Comparison of ENCODE assay signal across 8 cellular contexts in the genomic region with DNA sequence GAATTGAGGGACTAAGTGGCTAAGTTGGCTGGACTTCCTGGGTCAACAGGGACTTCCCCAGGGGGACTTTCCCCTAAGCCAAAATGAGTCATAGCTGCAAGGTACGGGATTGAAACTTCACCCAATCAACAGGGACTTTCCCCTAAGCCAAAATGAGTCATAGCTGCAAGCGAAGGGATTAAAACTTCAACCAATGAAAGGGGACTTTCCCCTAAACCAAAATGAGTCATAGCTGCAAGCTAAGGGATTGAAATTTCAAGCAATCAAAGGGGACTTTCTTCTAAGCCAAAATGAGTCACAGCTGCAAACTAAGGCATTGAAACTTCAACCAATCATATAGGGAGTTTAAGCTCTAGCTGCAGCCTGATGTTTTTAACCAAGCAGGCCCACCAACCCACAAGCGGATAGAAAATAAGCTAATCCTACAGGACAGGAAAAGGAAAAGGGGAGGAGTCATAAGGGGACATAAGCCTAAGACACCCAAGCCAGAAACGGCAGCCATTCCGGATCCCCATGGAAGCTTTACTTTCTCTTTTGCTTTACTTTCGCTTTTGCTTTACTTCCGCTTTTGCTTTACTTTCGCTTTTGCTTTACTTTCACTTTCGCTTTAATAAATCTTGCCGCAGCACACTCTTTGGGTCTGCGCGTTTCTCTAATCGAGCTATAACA.
DNase-seq lines count a peak whose midpoint lies in the region; ATAC-seq, FAIRE-seq and TF ChIP-seq lines count a peak whose summit lies in the region.

No MANE protein-coding gene starts in this region.

- ATAC-seq in GM21619 (IDR thresholded peaks at IDR 0.05; ENCODE audit: unreplicated experiment): peak; percentile 87

- no peak for TF ChIP-seq EP300 in suprapubic skin (IDR thresholded peaks at IDR 0.05)

- H3K4me1 Mint-ChIP-seq in IgD-negative memory B cell: peaks cover 7 to 20% (median 11%) of the 10 kb centered on the region in 3 donors

- H3K36me3 Mint-ChIP-seq in IgD-negative memory B cell: no peaks in the 10 kb centered on the region

- WGBS in suprapubic skin: 76% methylated on average over 13 of the region's 13 CpGs

- H3K27me3 ChIP-seq in suprapubic skin: no peaks in the 10 kb centered on the region

- H3K9me3 Mint-ChIP-seq in IgD-negative memory B cell: peaks cover 0 to 4% (median 2%) of the 10 kb centered on the region in 3 donors

- peak overlapping the region; percentile 86 to 93 (median 90) for H3K4me3 Mint-ChIP-seq in IgD-negative memory B cell

- H3K27ac Mint-ChIP-seq in IgD-negative memory B cell: peak overlapping the region; percentile 97 to 100 (median 99)

- H3K27ac ChIP-seq in caudate nucleus (ENCODE audit: low read depth, low read length) (no peak overlapping the region), suprapubic skin (no peak overlapping the region)

- TF ChIP-seq CTCF in epithelial cell of esophagus (IDR thresholded peaks at IDR 0.05; ENCODE audit: insufficient read depth, low read depth, low read length, missing control alignments): no peak
- no peak for TF ChIP-seq CTCF in suprapubic skin (IDR thresholded peaks at IDR 0.05)

- no peak overlapping the region for H3K4me3 ChIP-seq in epithelial cell of esophagus (ENCODE audit: low read length)
- no peak overlapping the region for H3K4me3 ChIP-seq in suprapubic skin

- FAIRE-seq in G401.6 (lab: Jason Lieb, UNC): peak; percentile 98

- peaks cover 3% of the 10 kb centered on the region for H3K9me3 ChIP-seq in suprapubic skin

- no peaks in the 10 kb centered on the region for H3K36me3 ChIP-seq in suprapubic skin

- no peak for TF ChIP-seq POLR2A in suprapubic skin (IDR thresholded peaks at IDR 0.05)

- H3K4me1 ChIP-seq in suprapubic skin: no peaks in the 10 kb centered on the region

- peak; percentile 10 to 41 for DNase-seq in activated CD4-positive, alpha-beta T cell treated with anti-CD3 and anti-CD28 coated beads for 24 hours (ENCODE audit: low read depth in 2 of 2)
- DNase-seq in epithelial cell of esophagus (ENCODE audit: low read depth): peak; percentile 93
- DNase-seq in stimulated activated CD4-positive, alpha-beta T cell treated with anti-CD3 and anti-CD28 coated beads, Interleukin-4, amount 100 ng/mL, for 24 hours: peak; percentile 75
- DNase-seq in caudate nucleus (lab: John Stamatoyannopoulos, UW): no peak
- no peak for DNase-seq in suprapubic skin (ENCODE audit: low spot score in 2 of 2)

- no peaks in the 10 kb centered on the region for H3K27me3 Mint-ChIP-seq in IgD-negative memory B cell

Comparison
In these comparisons a context has a peak if more than half of its experiments do, and no peak if none do; other contexts are left out.
1. DNase-seq: peak in activated CD4-positive, alpha-beta T cell treated with anti-CD3 and anti-CD28 coated beads for 24 hours (2 of 2), epithelial cell of esophagus (single experiment) and stimulated activated CD4-positive, alpha-beta T cell treated with anti-CD3 and anti-CD28 coated beads, Interleukin-4, amount 100 ng/mL, for 24 hours (single experiment); none in caudate nucleus (0 of 61) and suprapubic skin (0 of 2).